In the genomic region with DNA sequence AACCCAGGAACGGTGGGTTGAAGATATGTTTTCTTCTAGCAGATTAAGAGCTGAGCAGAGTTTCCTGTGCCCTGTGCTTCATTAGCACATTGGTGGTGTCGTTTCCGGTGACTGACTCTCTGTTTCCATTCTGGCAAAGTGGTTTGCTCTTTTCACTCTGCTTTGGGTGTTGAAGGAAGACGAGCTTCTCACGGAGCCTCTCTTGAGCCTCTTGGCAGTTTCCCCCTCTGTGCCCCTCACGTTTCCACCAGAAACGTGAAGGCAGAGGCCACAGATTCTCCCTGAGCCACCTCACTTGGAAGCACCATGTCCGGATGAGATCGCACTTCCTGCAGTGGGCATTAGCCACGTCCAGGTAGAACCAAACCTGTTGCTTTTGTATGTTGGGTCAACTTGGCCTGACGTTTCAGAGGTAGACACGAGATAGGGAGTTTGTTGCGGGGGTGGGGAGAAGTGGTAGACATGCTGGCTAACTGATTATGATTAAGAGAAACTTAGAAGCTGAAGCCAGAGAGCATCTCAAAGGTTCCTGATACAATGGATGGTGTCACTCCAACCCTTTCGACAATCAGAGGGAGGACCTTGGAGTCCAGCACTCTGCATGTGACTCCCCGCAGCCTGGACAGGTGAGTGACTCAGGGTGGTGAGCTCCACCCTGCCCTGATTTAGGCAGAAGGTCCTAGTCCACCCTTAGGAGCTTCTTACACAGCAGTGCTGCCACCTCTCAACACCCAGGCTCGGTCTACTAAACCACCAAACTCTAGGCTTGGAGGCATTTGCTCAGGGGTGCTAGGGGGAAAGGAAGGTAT, we compare ENCODE assay signal across 8 cellular contexts.
DNase-seq lines count a peak whose midpoint lies in the region; ATAC-seq and TF ChIP-seq lines count a peak whose summit lies in the region.

Gene LAX1 (plus strand): TSS at position 155 of the 809 bp plus-strand sequence. CDS start 383 bp downstream, at position 538.

- no peak for TF ChIP-seq CTCF in GM13976 (IDR thresholded peaks at IDR 0.05; ENCODE audit: borderline replicate concordance, control extremely low read depth, extremely low read depth, insufficient read depth, missing control alignments)

- H3K27ac Mint-ChIP-seq in stimulated activated effector memory CD8-positive, alpha-beta T cell treated with anti-CD3 and anti-CD28 coated beads, Interleukin-12 subunit alpha, Interleukin-12 subunit beta, amount 100 ng/mL, for 72 hours: peak within 1 kb of the TSS; percentile 99

- H3K36me3 Mint-ChIP-seq in stimulated activated effector memory CD8-positive, alpha-beta T cell treated with anti-CD3 and anti-CD28 coated beads, Interleukin-12 subunit alpha, Interleukin-12 subunit beta, amount 100 ng/mL, for 72 hours: peaks cover 51% of the 10 kb centered on the region

- ATAC-seq in HG02943 (IDR thresholded peaks at IDR 0.05; ENCODE audit: low read depth, unreplicated experiment): peak; percentile 68
- ATAC-seq in stimulated activated effector memory CD8-positive, alpha-beta T cell treated with anti-CD3 and anti-CD28 coated beads, Interleukin-12 subunit alpha, Interleukin-12 subunit beta, amount 100 ng/mL, for 72 hours: peak; percentile 94

- peak within 1 kb of the TSS; percentile 89 for H3K4me3 Mint-ChIP-seq in stimulated activated effector memory CD8-positive, alpha-beta T cell treated with anti-CD3 and anti-CD28 coated beads, Interleukin-12 subunit alpha, Interleukin-12 subunit beta, amount 100 ng/mL, for 72 hours

- peak; percentile 47 for TF ChIP-seq POLR2A in erythroblast (IDR thresholded peaks at IDR 0.05; ENCODE audit: low read length)

- in situ Hi-C loops in GM13976 (cut with MboI; ENCODE audit: low sequenced_read_pairs, unreplicated experiment): no loop called here

- DNase-seq in GM13976 (ENCODE audit: low spot score): peak; percentile 61
- peak; percentile 63 for DNase-seq in activated CD4-positive, CD25-positive, alpha-beta regulatory T cell treated with anti-CD3 and anti-CD28 coated beads, Interleukin-2, amount 50 U/mL, for 72 hours
- DNase-seq in erythroblast (lab: John Stamatoyannopoulos, UW): no peak
- peak; percentile 52 to 87 for DNase-seq in stimulated activated effector memory CD8-positive, alpha-beta T cell treated with anti-CD3 and anti-CD28 coated beads, Interleukin-12 subunit alpha, Interleukin-12 subunit beta, amount 100 ng/mL, for 72 hours (ENCODE audit: low spot score in 2 of 2)
- no peak for DNase-seq in NOMO-1 treated with DMSO at 0.1 percent for 48 hours (lab: John Stamatoyannopoulos, UW; ENCODE audit: unreplicated experiment)
- no peak for DNase-seq in COLO668 (lab: John Stamatoyannopoulos, UW; ENCODE audit: unreplicated experiment)
- DNase-seq in pons (ENCODE audit: low spot score): no peak

- H3K9me3 Mint-ChIP-seq in stimulated activated effector memory CD8-positive, alpha-beta T cell treated with anti-CD3 and anti-CD28 coated beads, Interleukin-12 subunit alpha, Interleukin-12 subunit beta, amount 100 ng/mL, for 72 hours: no peaks in the 10 kb centered on the region

- H3K4me1 Mint-ChIP-seq in stimulated activated effector memory CD8-positive, alpha-beta T cell treated with anti-CD3 and anti-CD28 coated beads, Interleukin-12 subunit alpha, Interleukin-12 subunit beta, amount 100 ng/mL, for 72 hours: peaks cover 54% of the 10 kb centered on the region

Comparison
In these comparisons a context has a peak if more than half of its experiments do, and no peak if none do; other contexts are left out.
1. DNase-seq: peak in GM13976 (single experiment), activated CD4-positive, CD25-positive, alpha-beta regulatory T cell treated with anti-CD3 and anti-CD28 coated beads, Interleukin-2, amount 50 U/mL, for 72 hours (single experiment) and stimulated activated effector memory CD8-positive, alpha-beta T cell treated with anti-CD3 and anti-CD28 coated beads, Interleukin-12 subunit alpha, Interleukin-12 subunit beta, amount 100 ng/mL, for 72 hours (2 of 2); none in erythroblast (0 of 2), NOMO-1 treated with DMSO at 0.1 percent for 48 hours (single experiment), COLO668 (single experiment) and pons (single experiment).